In genomic region chr17:5701371-5701770, GRCh38 we compare ENCODE assay signal across 18 cellular contexts.
DNase-seq lines count a peak whose midpoint lies in the region; TF ChIP-seq lines count a peak whose summit lies in the region.
"Had no signal": no experiment of that assay in that cellular context is flagged by ENCODE, and none has a peak within 500 bp of the region (broad histone marks: within the 10 kb centered on the region; RNA-seq: fewer than 3 reads in every experiment).

No MANE protein-coding gene starts in this region.

- H4K91ac ChIP-seq in H9 (ENCODE audit: insufficient read length, low read depth, low read length) = no peak overlapping the region

- peak overlapping the region; percentile 0 for H3K4me3 ChIP-seq in iPS-18a (ENCODE audit: low read length)
- no peak overlapping the region for H3K4me3 ChIP-seq in right atrium auricular region
- H3K4me3 ChIP-seq: A549, BLaER1, GM23248 had no signal

- H2BK5ac ChIP-seq in H9 (ENCODE audit: insufficient read length, low read length) = no peak overlapping the region

- no peaks in the 10 kb centered on the region for H3K79me1 ChIP-seq in H9 (ENCODE audit: insufficient read depth, low read depth, low read length, poor library complexity, severe bottlenecking)

- peaks cover 74 to 82% of the 10 kb centered on the region in 2 experiments for H3K4me1 Mint-ChIP-seq in H9
- H3K4me1 Mint-ChIP-seq: CD14-positive monocyte; CD4-positive, alpha-beta memory T cell had no signal

- no peak overlapping the region for H3T11ph ChIP-seq in H9 (ENCODE audit: low read length)

- H3K27me3 ChIP-seq in H9 (ENCODE audit: insufficient read depth, low read length) (no peaks in the 10 kb centered on the region), iPS-18a (ENCODE audit: control insufficient read depth, insufficient read depth, low read length) (no peaks in the 10 kb centered on the region), right atrium auricular region (no peaks in the 10 kb centered on the region)
- H3K27me3 ChIP-seq: BLaER1 had no signal

- no peak overlapping the region for H2BK20ac ChIP-seq in H9 (ENCODE audit: low read depth, low read length, poor library complexity, severe bottlenecking)

- no peak overlapping the region for H3K4me2 ChIP-seq in H9 (ENCODE audit: insufficient read depth, insufficient read length, low read length)
- H3K4me2 ChIP-seq: A549, BLaER1 had no signal

- DNase-seq in H9 (no peak), ecto neural progenitor cell (ENCODE audit: low spot score) (peak; percentile 34), pons (ENCODE audit: low spot score) (peak; percentile 28), HUDEP-2 (lab: John Stamatoyannopoulos, UW; ENCODE audit: unreplicated experiment in 76 of 76) (no peak), cerebellar cortex (ENCODE audit: low spot score) (no peak), right atrium auricular region (ENCODE audit: low spot score) (no peak)
- DNase-seq: AML-193; CD4-positive, alpha-beta memory T cell; DMS153; DMS79; GDM1; GM23248; HFFc6 had no signal

- TF ChIP-seq CTCF in H9 (conservative IDR thresholded peaks at IDR 0.05) = no peak
- TF ChIP-seq CTCF in right atrium auricular region (IDR thresholded peaks at IDR 0.05) = no peak

- no peak overlapping the region for H3K18ac ChIP-seq in H9 (ENCODE audit: insufficient read length, low read depth, low read length)

- H3K4ac ChIP-seq in H9 (ENCODE audit: low read depth, low read length) = no peak overlapping the region

- peaks cover 5% of the 10 kb centered on the region; the same call in 1 of the 2 replicates for H3K4me1 ChIP-seq in H9 (ENCODE audit: insufficient read depth, low read length)
- peaks cover 29% of the 10 kb centered on the region for H3K4me1 ChIP-seq in iPS-18a (ENCODE audit: control insufficient read depth, low read depth, low read length)
- H3K4me1 ChIP-seq in right atrium auricular region = no peaks in the 10 kb centered on the region
- H3K4me1 ChIP-seq: A549 had no signal

- H3K9ac ChIP-seq in H9 (ENCODE audit: extremely low read depth, insufficient read length, low read length) = no peak overlapping the region
- H3K9ac ChIP-seq in iPS-18a (ENCODE audit: low read length) = no peak overlapping the region
- H3K9ac ChIP-seq: BLaER1, GM23248 had no signal

- no peak overlapping the region for H2AK5ac ChIP-seq in H9 (ENCODE audit: insufficient read length, low read length)

- peaks cover 0 to 24% of the 10 kb centered on the region in 2 experiments; a peak in 4 of 5 replicates for H3K9me3 Mint-ChIP-seq in H9

- H2AFZ ChIP-seq in H9 (ENCODE audit: low read length) = no peak overlapping the region
- H2AFZ ChIP-seq: GM23248 had no signal

- H3K36me3 ChIP-seq in iPS-18a (ENCODE audit: control insufficient read depth, low read depth, low read length) = no peaks in the 10 kb centered on the region
- no peaks in the 10 kb centered on the region for H3K36me3 ChIP-seq in right atrium auricular region
- H3K36me3 ChIP-seq: BLaER1 had no signal

- H3K23ac ChIP-seq in H9 (ENCODE audit: insufficient read length, low read depth, low read length) = no peak overlapping the region

- H3K79me2 ChIP-seq in H9 (ENCODE audit: insufficient read depth, low read length) = no peaks in the 10 kb centered on the region

- H3K23me2 ChIP-seq in H9 (ENCODE audit: insufficient read length, low read depth, low read length, poor library complexity, severe bottlenecking) = no peaks in the 10 kb centered on the region

- no CpG with 5 or more reads among the region's 3 CpGs for WGBS in H9 (ENCODE audit: extremely low coverage, insufficient read length, low lambda C conversion rate)

- H3K27me3 Mint-ChIP-seq in H9 (ENCODE audit: low read depth) = no peaks in the 10 kb centered on the region

- peak overlapping the region in 2 of 3 experiments; percentile 35 to 92; a peak in 3 of 7 replicates for H3K27ac Mint-ChIP-seq in H9
- H3K27ac Mint-ChIP-seq: CD14-positive monocyte, HFFc6 had no signal

- no peak overlapping the region for H2BK12ac ChIP-seq in H9 (ENCODE audit: insufficient read length, low read depth, low read length)

- no peak overlapping the region for H3K4me3 Mint-ChIP-seq in H9
- H3K4me3 Mint-ChIP-seq: CD14-positive monocyte; CD4-positive, alpha-beta memory T cell; HFFc6 had no signal

- H3K14ac ChIP-seq in H9 (ENCODE audit: insufficient read depth, low read length) = no peak overlapping the region

- no peak overlapping the region for H4K8ac ChIP-seq in H9 (replicated peaks; ENCODE audit: insufficient read length, low read depth, low read length)

- H3K9me3 ChIP-seq in H9 (ENCODE audit: control insufficient read depth, low read depth, low read length) (no peaks in the 10 kb centered on the region), iPS-18a (ENCODE audit: control insufficient read depth, low read depth, low read length) (no peaks in the 10 kb centered on the region), right atrium auricular region (peaks cover 0 to 21% of the 10 kb centered on the region in 2 donors)
- H3K9me3 ChIP-seq: BLaER1 had no signal

- H3K27ac ChIP-seq in H9 (ENCODE audit: insufficient read length, low read depth, low read length) = no peak overlapping the region
- no peak overlapping the region for H3K27ac ChIP-seq in iPS-18a (ENCODE audit: low read length)
- no peak overlapping the region for H3K27ac ChIP-seq in right atrium auricular region
- H3K27ac ChIP-seq: 22Rv1, A549, BLaER1, GM23248 had no signal

- H3K36me3 Mint-ChIP-seq in H9 (ENCODE audit: insufficient read depth in 1 of 3, low read depth in 3 of 3) = peaks cover 0 to 2% (median 0%) of the 10 kb centered on the region in 3 experiments; a peak in 1 of 7 replicates
- H3K36me3 Mint-ChIP-seq: CD14-positive monocyte; CD4-positive, alpha-beta memory T cell had no signal

- H2BK15ac ChIP-seq in H9 (ENCODE audit: low read depth, low read length) = no peak overlapping the region

- no peak overlapping the region for H3K56ac ChIP-seq in H9 (ENCODE audit: insufficient read length, low read depth, low read length)

- no peak overlapping the region for H4K5ac ChIP-seq in H9 (ENCODE audit: insufficient read length, low read depth, low read length)

- no peak overlapping the region for H2BK120ac ChIP-seq in H9 (ENCODE audit: low read depth, low read length, poor library complexity, severe bottlenecking)

- no peaks in the 10 kb centered on the region for H4K20me1 ChIP-seq in H9 (ENCODE audit: control insufficient read depth, insufficient read depth, insufficient read length)
- H4K20me1 ChIP-seq: BLaER1 had no signal

Comparison
In these comparisons a context has a peak if more than half of its experiments do, and no peak if none do; other contexts are left out.
1. DNase-seq: peak in ecto neural progenitor cell (single experiment) and pons (single experiment); none in H9 (single experiment), HUDEP-2 (0 of 76), cerebellar cortex (single experiment) and right atrium auricular region (single experiment).